ENCODE assay signal across 1 cellular context in the genomic region with DNA sequence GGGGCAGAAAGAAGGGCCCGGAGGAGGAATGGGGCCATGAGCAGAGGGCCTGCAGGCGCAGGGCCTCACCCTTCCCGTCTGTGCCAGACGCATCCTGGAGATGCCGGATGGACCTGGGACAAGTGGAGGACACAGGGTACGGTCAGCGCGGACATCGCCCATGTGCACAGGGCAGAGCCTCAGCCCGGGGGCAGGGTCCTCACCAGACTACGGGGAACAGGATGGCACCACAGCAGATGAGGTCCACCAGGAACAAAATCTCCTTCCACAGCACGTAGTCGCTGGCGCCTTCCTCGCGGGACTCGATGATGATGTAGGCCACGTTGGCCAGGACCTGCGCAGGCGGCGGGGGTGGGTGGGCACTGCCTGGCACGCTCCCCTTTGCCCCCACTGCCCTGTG.
TF ChIP-seq lines count a peak whose summit lies in the region.

No MANE protein-coding gene starts in this region.

TF ChIP-seq in IMR-90, 13 proteins besides CTCF, POLR2A, EP300 and RAD21:
- TF ChIP-seq RFX5 (IDR thresholded peaks at IDR 0.05; ENCODE audit: low read depth, low read length) = no peak
- TF ChIP-seq MAFK (IDR thresholded peaks at IDR 0.05; ENCODE audit: low read depth, low read length) = no peak
- TF ChIP-seq MXI1 (IDR thresholded peaks at IDR 0.05; ENCODE audit: borderline replicate concordance, low read depth, low read length) = no peak
- TF ChIP-seq, protein P1, sequence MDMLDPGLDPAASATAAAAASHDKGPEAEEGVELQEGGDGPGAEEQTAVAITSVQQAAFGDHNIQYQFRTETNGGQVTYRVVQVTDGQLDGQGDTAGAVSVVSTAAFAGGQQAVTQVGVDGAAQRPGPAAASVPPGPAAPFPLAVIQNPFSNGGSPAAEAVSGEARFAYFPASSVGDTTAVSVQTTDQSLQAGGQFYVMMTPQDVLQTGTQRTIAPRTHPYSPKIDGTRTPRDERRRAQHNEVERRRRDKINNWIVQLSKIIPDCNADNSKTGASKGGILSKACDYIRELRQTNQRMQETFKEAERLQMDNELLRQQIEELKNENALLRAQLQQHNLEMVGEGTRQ (IDR thresholded peaks at IDR 0.05; ENCODE audit: low read depth, low read length) = no peak
- TF ChIP-seq CEBPB (IDR thresholded peaks at IDR 0.05; ENCODE audit: low read depth, low read length) = no peak
- no peak for TF ChIP-seq RCOR1 (IDR thresholded peaks at IDR 0.05; ENCODE audit: insufficient replicate concordance, low read length)
